In genomic region chr7:90599892-90600555, GRCh38 we compare ENCODE assay signal across 12 cellular contexts. TPM values are rescaled to one million over a fixed set of nuclear protein-coding genes. Genes with fewer than 3 reads are reported as not detected.
A peak's percentile ranks its signal among the peaks of the same experiment; 100 is the strongest.
DNase-seq lines count a peak whose midpoint lies in the region; ATAC-seq and TF ChIP-seq lines count a peak whose summit lies in the region.
"Had no signal": no experiment of that assay in that cellular context is flagged by ENCODE, and none has a peak within 500 bp of the region (broad histone marks: within the 10 kb centered on the region; RNA-seq: fewer than 3 reads in every experiment).

No MANE protein-coding gene starts in this region.

- no TSS peak for BruUV-seq in PC-3 (replicated peaks; lab: Mats Ljungman, UMichigan)

- no peak overlapping the region for H2AFZ ChIP-seq in PC-3 (ENCODE audit: low read length)

- peaks cover 43% of the 10 kb centered on the region for H3K4me1 ChIP-seq in DOHH2 (ENCODE audit: control insufficient read depth, low read length)
- peaks cover 10% of the 10 kb centered on the region; the same call in 1 of the 2 replicates for H3K4me1 ChIP-seq in PC-3 (ENCODE audit: insufficient read depth, low read length)
- no peaks in the 10 kb centered on the region for H3K4me1 ChIP-seq in vagina

- H3K79me2 ChIP-seq in DOHH2 (ENCODE audit: control insufficient read depth, low read length): no peaks in the 10 kb centered on the region
- peaks cover 47% of the 10 kb centered on the region for H3K79me2 ChIP-seq in PC-3 (ENCODE audit: low read length)

- no peak overlapping the region for H3K9ac ChIP-seq in PC-3 (ENCODE audit: low read length)

- peak overlapping the region; percentile 15 for H3K4me3 ChIP-seq in DOHH2 (ENCODE audit: low read length)
- no peak overlapping the region for H3K4me3 ChIP-seq in PC-3 (ENCODE audit: low read length)
- no peak overlapping the region for H3K4me3 ChIP-seq in vagina

- no peak for TF ChIP-seq POLR2A in vagina (IDR thresholded peaks at IDR 0.05)

- CTCF ChIA-PET in PC-3 (lab: Charles Lee): no interaction called here

- peaks cover 21% of the 10 kb centered on the region for H3K27me3 ChIP-seq in DOHH2 (ENCODE audit: control insufficient read depth, low read length)
- H3K27me3 ChIP-seq in PC-3 (ENCODE audit: low read length): no peaks in the 10 kb centered on the region
- H3K27me3 ChIP-seq in vagina: no peaks in the 10 kb centered on the region

- no peaks in the 10 kb centered on the region for H3K9me2 ChIP-seq in DOHH2 (replicated peaks; ENCODE audit: control insufficient read depth, low read length)
- H3K9me2 ChIP-seq in PC-3 (replicated peaks; ENCODE audit: low read length): no peaks in the 10 kb centered on the region

- DNase-seq in Kasumi-1 (lab: John Stamatoyannopoulos, UW) (peak; percentile 41 to 57), SKM-1 (lab: John Stamatoyannopoulos, UW; ENCODE audit: unreplicated experiment) (peak; percentile 53), iris pigment epithelial cell (ENCODE audit: low read depth) (peak; percentile 79), PC-3 (no peak), NCI-H2196 (lab: John Stamatoyannopoulos, UW; ENCODE audit: unreplicated experiment) (no peak), vagina (ENCODE audit: extremely low spot score in 2 of 2) (no peak)
- DNase-seq: activated T-cell treated with anti-CD3 and anti-CD28 coated beads, Interleukin-2, amount 50 U/mL, for 1 hour; NCI-H1694 treated with DMSO at 0.1 percent for 48 hours; stimulated activated CD4-positive, alpha-beta T cell treated with anti-CD3 and anti-CD28 coated beads, Interleukin-15, amount 100 ng/mL, for 24 hours; SW 1271 had no signal

- POLR2A ChIA-PET in PC-3 (lab: Charles Lee; ENCODE audit: unreplicated experiment): no interaction called here

- H4K20me1 ChIP-seq in DOHH2 (ENCODE audit: control insufficient read depth, insufficient read depth, low read depth, low read length) (no peaks in the 10 kb centered on the region), PC-3 (ENCODE audit: low read length) (no peaks in the 10 kb centered on the region)

- peaks cover 9% of the 10 kb centered on the region for H3F3A ChIP-seq in DOHH2 (ENCODE audit: control insufficient read depth, insufficient read depth)
- H3F3A ChIP-seq in PC-3 (ENCODE audit: low read length, unreplicated experiment): no peaks in the 10 kb centered on the region

- intact Hi-C loops in PC-3 (cut with micrococcal nuclease): loop anchor here (5.0 to 10.0 kb wide), 2 partner anchors 48 to 145 kb away; no protein-coding TSS in a partner anchor
- intact Hi-C loops in vagina (cut with DNase I): no loop called here

- H3K36me3 ChIP-seq in DOHH2 (ENCODE audit: control insufficient read depth, low read length) (no peaks in the 10 kb centered on the region), PC-3 (ENCODE audit: low read depth, low read length) (no peaks in the 10 kb centered on the region), vagina (no peaks in the 10 kb centered on the region)

- no peak overlapping the region for H3K27ac ChIP-seq in DOHH2 (ENCODE audit: low read depth, low read length)
- no peak overlapping the region for H3K27ac ChIP-seq in PC-3 (ENCODE audit: low read length)
- no peak overlapping the region for H3K27ac ChIP-seq in vagina

- H3K4me2 ChIP-seq in DOHH2 (ENCODE audit: low read length): peak overlapping the region; percentile 44
- H3K4me2 ChIP-seq in PC-3 (ENCODE audit: low read length): no peak overlapping the region

- ATAC-seq in HG02884 (IDR thresholded peaks at IDR 0.05; ENCODE audit: unreplicated experiment) (no peak), PC-3 (no peak)

- no peaks in the 10 kb centered on the region for H3K9me3 ChIP-seq in DOHH2 (ENCODE audit: control insufficient read depth, insufficient read depth, low read length)
- H3K9me3 ChIP-seq in PC-3 (ENCODE audit: low read length): no peaks in the 10 kb centered on the region
- no peaks in the 10 kb centered on the region for H3K9me3 ChIP-seq in vagina

- TF ChIP-seq CTCF in DOHH2 (IDR thresholded peaks at IDR 0.05; ENCODE audit: low read depth, low read length, poor library complexity, severe bottlenecking): no peak
- TF ChIP-seq CTCF in PC-3 (conservative IDR thresholded peaks at IDR 0.05; ENCODE audit: low read depth, low read length): no peak
- TF ChIP-seq CTCF in vagina (IDR thresholded peaks at IDR 0.05): no peak

RNA-seq across cellular contexts. Expression of gene CDK14, which starts 3.9 kb away (rescaled TPM):
- total RNA-seq in PC-3 (2014; rRNA removed) (6.6 and 8.2 TPM in 2 replicates), vagina (21.6 TPM)

Comparison
In these comparisons a context has a peak if more than half of its experiments do, and no peak if none do; other contexts are left out.
1. DNase-seq: peak in Kasumi-1 (2 of 2), SKM-1 (single experiment) and iris pigment epithelial cell (single experiment); none in PC-3 (single experiment), NCI-H2196 (single experiment) and vagina (0 of 2).